Comparison of ENCODE assay signal across 1 cellular context in genomic region chr11:83060965-83061364, GRCh38.
TF ChIP-seq lines count a peak whose summit lies in the region.

No MANE protein-coding gene starts in this region.

TF ChIP-seq in WTC11, 78 proteins besides CTCF, POLR2A, EP300 and RAD21:
- TF ChIP-seq ZNF512 (CRISPR knock-in tag; IDR thresholded peaks at IDR 0.05; ENCODE audit: borderline replicate concordance) (no peak), IRF2 (CRISPR knock-in tag; IDR thresholded peaks at IDR 0.05; ENCODE audit: borderline replicate concordance, low read depth) (no peak), RELA (CRISPR knock-in tag; IDR thresholded peaks at IDR 0.05; ENCODE audit: borderline replicate concordance) (no peak), NFE2L1 (CRISPR knock-in tag; IDR thresholded peaks at IDR 0.05) (no peak), MLX (CRISPR knock-in tag; IDR thresholded peaks at IDR 0.05) (no peak), FOXK1 (CRISPR knock-in tag; IDR thresholded peaks at IDR 0.05) (no peak), NR2C2 (CRISPR knock-in tag; IDR thresholded peaks at IDR 0.05) (no peak), STAT6 (CRISPR knock-in tag; conservative IDR thresholded peaks at IDR 0.05; ENCODE audit: low read depth) (no peak), ZNF425 (CRISPR knock-in tag; conservative IDR thresholded peaks at IDR 0.05) (no peak), TCF7 (CRISPR knock-in tag; IDR thresholded peaks at IDR 0.05; ENCODE audit: low read depth) (no peak), ZNF396 (CRISPR knock-in tag; IDR thresholded peaks at IDR 0.05; ENCODE audit: borderline replicate concordance) (no peak), GRHL2 (CRISPR knock-in tag; IDR thresholded peaks at IDR 0.05; ENCODE audit: insufficient replicate concordance, severe bottlenecking) (no peak), NR1H2 (CRISPR knock-in tag; IDR thresholded peaks at IDR 0.05) (no peak)
- TF ChIP-seq, protein P1, sequence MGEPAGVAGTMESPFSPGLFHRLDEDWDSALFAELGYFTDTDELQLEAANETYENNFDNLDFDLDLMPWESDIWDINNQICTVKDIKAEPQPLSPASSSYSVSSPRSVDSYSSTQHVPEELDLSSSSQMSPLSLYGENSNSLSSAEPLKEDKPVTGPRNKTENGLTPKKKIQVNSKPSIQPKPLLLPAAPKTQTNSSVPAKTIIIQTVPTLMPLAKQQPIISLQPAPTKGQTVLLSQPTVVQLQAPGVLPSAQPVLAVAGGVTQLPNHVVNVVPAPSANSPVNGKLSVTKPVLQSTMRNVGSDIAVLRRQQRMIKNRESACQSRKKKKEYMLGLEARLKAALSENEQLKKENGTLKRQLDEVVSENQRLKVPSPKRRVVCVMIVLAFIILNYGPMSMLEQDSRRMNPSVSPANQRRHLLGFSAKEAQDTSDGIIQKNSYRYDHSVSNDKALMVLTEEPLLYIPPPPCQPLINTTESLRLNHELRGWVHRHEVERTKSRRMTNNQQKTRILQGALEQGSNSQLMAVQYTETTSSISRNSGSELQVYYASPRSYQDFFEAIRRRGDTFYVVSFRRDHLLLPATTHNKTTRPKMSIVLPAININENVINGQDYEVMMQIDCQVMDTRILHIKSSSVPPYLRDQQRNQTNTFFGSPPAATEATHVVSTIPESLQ (CRISPR knock-in tag; IDR thresholded peaks at IDR 0.05) = no peak
